In genomic region chr15:29113336-29114276, GRCh38 we compare ENCODE assay signal across 1 cellular context.
TF ChIP-seq lines count a peak whose summit lies in the region.

No MANE protein-coding gene starts in this region.

TF ChIP-seq in WTC11, 78 proteins besides CTCF, POLR2A, EP300 and RAD21 (continued from another document):
- TF ChIP-seq E2F1 (CRISPR knock-in tag; IDR thresholded peaks at IDR 0.05) (no peak), ATF3 (CRISPR knock-in tag; conservative IDR thresholded peaks at IDR 0.05) (no peak)
